ENCODE assay signal across 12 cellular contexts in the genomic region with DNA sequence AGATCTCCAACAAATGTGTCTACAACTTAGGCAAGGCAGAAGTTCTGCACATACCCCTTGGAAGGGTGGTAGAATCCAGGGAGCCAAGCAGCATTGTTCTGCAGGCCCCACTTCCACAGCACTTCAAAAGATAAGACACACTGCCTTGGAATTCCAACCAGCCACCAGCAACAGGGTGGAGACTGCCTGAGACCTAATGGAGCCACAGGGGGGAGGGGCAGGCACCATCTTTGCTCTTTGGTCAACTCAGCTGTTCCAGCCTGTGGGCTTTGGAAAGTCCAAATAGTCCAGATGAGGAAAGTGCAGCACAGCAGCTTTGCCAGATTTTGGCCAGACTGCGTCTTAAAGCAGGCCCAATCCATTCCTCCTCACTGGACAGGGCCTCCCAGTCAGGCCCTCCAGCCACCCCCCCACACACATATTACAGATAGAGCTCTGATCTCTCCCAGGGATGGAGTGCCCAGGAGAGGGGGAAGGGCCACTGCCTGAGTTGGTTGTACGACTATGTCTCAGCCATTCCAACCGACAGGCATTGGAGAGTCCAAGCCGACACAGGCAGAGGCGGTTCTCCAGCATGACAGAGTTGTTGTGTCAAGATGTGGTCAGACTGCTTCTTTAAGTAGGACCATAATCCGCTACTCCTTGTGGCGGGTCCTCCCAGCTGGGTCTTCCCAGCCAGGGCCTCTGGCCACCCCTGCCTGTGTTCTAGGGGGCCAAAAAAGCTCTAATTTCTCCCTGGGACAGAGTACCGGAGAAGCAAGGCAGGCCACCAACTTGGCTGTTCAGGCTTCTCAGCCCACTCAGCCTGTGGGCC.
"Had no signal": no experiment of that assay in that cellular context is flagged by ENCODE, and none has a peak within 500 bp of the region (broad histone marks: within the 10 kb centered on the region; RNA-seq: fewer than 3 reads in every experiment).

No MANE protein-coding gene starts in this region.

- H3K36me3 ChIP-seq: thyroid gland, vagina had no signal

- ATAC-seq: activated CD4-positive, CD25-positive, alpha-beta regulatory T cell treated with anti-CD3 and anti-CD28 coated beads, Interleukin-2, amount 50 U/mL, for 24 hours; activated naive CD8-positive, alpha-beta T cell treated with anti-CD3 and anti-CD28 coated beads, Interleukin-2, amount 50 U/mL, for 24 hours had no signal

- H3K79me2 ChIP-seq: hepatocyte had no signal

- H2AFZ ChIP-seq: hepatocyte had no signal

- H3K4me3 ChIP-seq: coronary artery, hepatocyte, skin epidermis, thyroid gland, vagina had no signal

- DNase-seq: activated CD4-positive, alpha-beta memory T cell treated with anti-CD3 and anti-CD28 coated beads, Interleukin-2, amount 10 ng/mL, durations not matched to agents 7 days and 5 days; activated naive CD4-positive, alpha-beta T cell treated with Interleukin-2 at 50 U/mL for 16 hours; activated naive CD8-positive, alpha-beta T cell treated with anti-CD3 and anti-CD28 coated beads, Interleukin-2, amount 50 U/mL, for 24 hours; caudate nucleus; effector memory CD4-positive, alpha-beta T cell; naive B cell; thyroid gland had no signal

- H3K27ac ChIP-seq: coronary artery, hepatocyte, skin epidermis, thyroid gland, vagina had no signal

- H3K9me3 ChIP-seq: thyroid gland, vagina had no signal

- H3K4me1 ChIP-seq: thyroid gland, vagina had no signal

- H3K4me2 ChIP-seq: hepatocyte had no signal

- H3K27me3 ChIP-seq: hepatocyte, thyroid gland, vagina had no signal
